In genomic region chr2:27584597-27584996, GRCh38 we compare ENCODE assay signal across 10 cellular contexts. TPM values are rescaled to one million over a fixed set of nuclear protein-coding genes. Genes with fewer than 3 reads are reported as not detected.
DNase-seq lines count a peak whose midpoint lies in the region; ATAC-seq and TF ChIP-seq lines count a peak whose summit lies in the region.
"Had no signal": no experiment of that assay in that cellular context is flagged by ENCODE, and none has a peak within 500 bp of the region (broad histone marks: within the 10 kb centered on the region; RNA-seq: fewer than 3 reads in every experiment).

No MANE protein-coding gene starts in this region.

- no peaks in the 10 kb centered on the region for H3K27me3 Mint-ChIP-seq in activated T-cell treated with anti-CD3 and anti-CD28 coated beads, Interleukin-2, amount 50 U/mL, for 4 hours (ENCODE audit: low read depth)
- peaks cover 8% of the 10 kb centered on the region for H3K27me3 Mint-ChIP-seq in endothelial cell (ENCODE audit: unreplicated experiment)

- peaks cover 26% of the 10 kb centered on the region for H3K36me3 Mint-ChIP-seq in activated T-cell treated with anti-CD3 and anti-CD28 coated beads, Interleukin-2, amount 50 U/mL, for 4 hours (ENCODE audit: insufficient read depth)
- peaks cover 5% of the 10 kb centered on the region for H3K36me3 Mint-ChIP-seq in endothelial cell (ENCODE audit: low read depth, unreplicated experiment)

- H3K4me3 ChIP-seq in OCI-LY7 (ENCODE audit: low read depth, low read length, poor library complexity, severe bottlenecking), result peak overlapping the region; percentile 87
- peak overlapping the region; percentile 66 for H3K4me3 ChIP-seq in smooth muscle cell

- H3K4me1 Mint-ChIP-seq in activated T-cell treated with anti-CD3 and anti-CD28 coated beads, Interleukin-2, amount 50 U/mL, for 4 hours (ENCODE audit: low read depth), result peaks cover 57% of the 10 kb centered on the region
- peaks cover 20% of the 10 kb centered on the region for H3K4me1 Mint-ChIP-seq in endothelial cell (ENCODE audit: unreplicated experiment)

- H3K4me2 ChIP-seq in OCI-LY7 (ENCODE audit: low read length) (peak overlapping the region; percentile 78), smooth muscle cell (peak overlapping the region; percentile 92)

- no peaks in the 10 kb centered on the region for H3K9me2 ChIP-seq in OCI-LY7 (ENCODE audit: insufficient read depth, low read length)

- H3K79me2 ChIP-seq in OCI-LY7 (ENCODE audit: insufficient read depth, low read depth, low read length), result peaks cover 66% of the 10 kb centered on the region
- peaks cover 65% of the 10 kb centered on the region for H3K79me2 ChIP-seq in smooth muscle cell (ENCODE audit: low read depth)

- H3K36me3 ChIP-seq in OCI-LY7 (ENCODE audit: insufficient read depth, low read length), result peaks cover 31% of the 10 kb centered on the region
- H3K36me3 ChIP-seq in smooth muscle cell (ENCODE audit: low read depth), result no peaks in the 10 kb centered on the region
- H3K36me3 ChIP-seq: ovary had no signal

- H3K27ac Mint-ChIP-seq in endothelial cell (ENCODE audit: unreplicated experiment), result no peak overlapping the region

- POLR2A ChIA-PET in OCI-LY7 (lab: Charles Lee), result interaction anchor here (0.6 to 1.6 kb wide), 2 partner anchors 26 to 237 kb away, joined by 3 to 4 read pairs; no protein-coding TSS in a partner anchor

- WGBS in smooth muscle cell (ENCODE audit: low lambda C conversion rate), result 92% methylated on average over 3 of the region's 3 CpGs

- H3K27ac ChIP-seq in OCI-LY7 (ENCODE audit: low read depth, low read length, poor library complexity, severe bottlenecking) (no peak overlapping the region), smooth muscle cell (ENCODE audit: low read depth) (no peak overlapping the region)
- H3K27ac ChIP-seq: ovary had no signal

- no peak for ATAC-seq in activated T-cell treated with anti-CD3 and anti-CD28 coated beads, Interleukin-2, amount 50 U/mL, for 4 hours
- ATAC-seq in GM19395 (IDR thresholded peaks at IDR 0.05; ENCODE audit: unreplicated experiment), result no peak

- H2AFZ ChIP-seq in OCI-LY7 (ENCODE audit: low read length) (no peak overlapping the region), smooth muscle cell (ENCODE audit: low read depth) (no peak overlapping the region)

- BruUV-seq in OCI-LY7 (replicated peaks; lab: Mats Ljungman, UMichigan), result no TSS peak

- H3K9me3 ChIP-seq in OCI-LY7 (ENCODE audit: low read length) (peaks cover 12% of the 10 kb centered on the region), smooth muscle cell (replicated peaks; ENCODE audit: low read depth) (peaks cover 9% of the 10 kb centered on the region)
- H3K9me3 ChIP-seq: ovary had no signal

- peaks cover 29% of the 10 kb centered on the region for H3K4me1 ChIP-seq in OCI-LY7 (ENCODE audit: insufficient read depth, low read length, poor library complexity, severe bottlenecking)
- H3K4me1 ChIP-seq in smooth muscle cell (ENCODE audit: low read depth), result peaks cover 9% of the 10 kb centered on the region

- DNase-seq in activated T-cell treated with anti-CD3 and anti-CD28 coated beads, Interleukin-2, amount 50 U/mL, for 4 hours, result no peak
- DNase-seq in activated T-cell treated with anti-CD3 and anti-CD28 coated beads, Interleukin-2, amount 50 U/mL, for 1 hour, result no peak
- no peak for DNase-seq in OCI-LY7 (ENCODE audit: low spot score)
- no peak for DNase-seq in endothelial cell (ENCODE audit: low spot score)
- DNase-seq in smooth muscle cell (lab: John Stamatoyannopoulos, UW; ENCODE audit: unreplicated experiment), result no peak
- no peak for DNase-seq in NCI-H524 (lab: John Stamatoyannopoulos, UW)
- no peak for DNase-seq in effector CD8-positive, alpha-beta T cell (lab: John Stamatoyannopoulos, UW)
- DNase-seq: activated CD4-positive, alpha-beta T cell treated with anti-CD3 and anti-CD28 coated beads for 48 hours; ovary had no signal

- no peaks in the 10 kb centered on the region for H3F3A ChIP-seq in smooth muscle cell (ENCODE audit: low read depth)

- H3K4me3 Mint-ChIP-seq in activated T-cell treated with anti-CD3 and anti-CD28 coated beads, Interleukin-2, amount 50 U/mL, for 4 hours, result peak overlapping the region; percentile 90
- peak overlapping the region; percentile 13 for H3K4me3 Mint-ChIP-seq in endothelial cell (ENCODE audit: unreplicated experiment)

- TF ChIP-seq CTCF in OCI-LY7 (conservative IDR thresholded peaks at IDR 0.05; ENCODE audit: low read length), result no peak
- no peak for TF ChIP-seq CTCF in endothelial cell (IDR thresholded peaks at IDR 0.05; ENCODE audit: unreplicated experiment)
- no peak for TF ChIP-seq CTCF in smooth muscle cell (IDR thresholded peaks at IDR 0.05; ENCODE audit: borderline replicate concordance, insufficient read depth, poor library complexity, severe bottlenecking)

- H3K27me3 ChIP-seq in smooth muscle cell (ENCODE audit: low read depth), result no peaks in the 10 kb centered on the region
- H3K27me3 ChIP-seq: ovary had no signal

- no peak overlapping the region for H3K9ac ChIP-seq in smooth muscle cell (ENCODE audit: low read depth)

- CTCF ChIA-PET in OCI-LY7 (lab: Charles Lee; ENCODE audit: unreplicated experiment), result no interaction called here

- peaks cover 9% of the 10 kb centered on the region; the same call in 1 of the 2 replicates for H4K20me1 ChIP-seq in OCI-LY7 (ENCODE audit: insufficient read depth, low read length)
- H4K20me1 ChIP-seq in smooth muscle cell (ENCODE audit: low read depth), result peaks cover 31% of the 10 kb centered on the region

- intact Hi-C loops in OCI-LY7 (cut with micrococcal nuclease; ENCODE audit: unreplicated experiment), result loop anchor here (5.0 kb wide), 1 partner anchor 43 kb away; the partner anchor contains the start of genes CCDC121 and GPN1

- H3K9me3 Mint-ChIP-seq in activated T-cell treated with anti-CD3 and anti-CD28 coated beads, Interleukin-2, amount 50 U/mL, for 4 hours, result peaks cover 2% of the 10 kb centered on the region
- no peaks in the 10 kb centered on the region for H3K9me3 Mint-ChIP-seq in endothelial cell (ENCODE audit: unreplicated experiment)

RNA-seq across cellular contexts. Expression of gene ZNF512, which starts 1.8 kb away (rescaled TPM):
- total RNA-seq in activated T-cell treated with anti-CD3 and anti-CD28 coated beads, Interleukin-2, amount 50 U/mL, for 4 hours, result 10 to 100 TPM; 13.6 to 16.6 (median 16.4) TPM
- 40.7 and 54.0 TPM in 2 replicates for total RNA-seq in OCI-LY7 (2014; rRNA removed; shearing (Covaris generic))
- 51.1 and 57.8 TPM in 2 replicates for total RNA-seq in OCI-LY7 (2022)
- 30.1 TPM for total RNA-seq in endothelial cell (ENCODE audit: unreplicated experiment)
- 15.6 and 18.6 TPM in 2 replicates for total RNA-seq in smooth muscle cell
- 12.2 and 13.6 TPM in 2 replicates for polyA plus RNA-seq in smooth muscle cell

RNA-seq across cellular contexts. Expression of gene CCDC121, which starts 44.2 kb away (rescaled TPM):
- total RNA-seq in activated T-cell treated with anti-CD3 and anti-CD28 coated beads, Interleukin-2, amount 50 U/mL, for 4 hours, result under 1 TPM; 0.11 to 0.27 (median 0.25) TPM
- 5.1 and 9.2 TPM in 2 replicates for total RNA-seq in OCI-LY7 (2014; rRNA removed; shearing (Covaris generic))
- total RNA-seq in OCI-LY7 (2022) (4.7 and 7.7 TPM in 2 replicates), endothelial cell (ENCODE audit: unreplicated experiment) (4.7 TPM), smooth muscle cell (0.81 and 6.3 TPM in 2 replicates)
- polyA plus RNA-seq in smooth muscle cell, result 1.7 and 3.4 TPM in 2 replicates

RNA-seq across cellular contexts. Expression of gene GPN1, which starts 44.3 kb away (rescaled TPM):
- total RNA-seq in activated T-cell treated with anti-CD3 and anti-CD28 coated beads, Interleukin-2, amount 50 U/mL, for 4 hours, result 10 to 100 TPM; 66.5 to 76.6 (median 69.4) TPM
- 29.5 and 31.1 TPM in 2 replicates for total RNA-seq in OCI-LY7 (2014; rRNA removed; shearing (Covaris generic))
- 36.6 and 42.2 TPM in 2 replicates for total RNA-seq in OCI-LY7 (2022)
- total RNA-seq in endothelial cell (ENCODE audit: unreplicated experiment), result 39.7 TPM
- total RNA-seq in smooth muscle cell, result 39.0 and 51.6 TPM in 2 replicates
- polyA plus RNA-seq in smooth muscle cell, result 52.7 and 54.0 TPM in 2 replicates
